Comparison of ENCODE assay signal across 24 cellular contexts in the genomic region with DNA sequence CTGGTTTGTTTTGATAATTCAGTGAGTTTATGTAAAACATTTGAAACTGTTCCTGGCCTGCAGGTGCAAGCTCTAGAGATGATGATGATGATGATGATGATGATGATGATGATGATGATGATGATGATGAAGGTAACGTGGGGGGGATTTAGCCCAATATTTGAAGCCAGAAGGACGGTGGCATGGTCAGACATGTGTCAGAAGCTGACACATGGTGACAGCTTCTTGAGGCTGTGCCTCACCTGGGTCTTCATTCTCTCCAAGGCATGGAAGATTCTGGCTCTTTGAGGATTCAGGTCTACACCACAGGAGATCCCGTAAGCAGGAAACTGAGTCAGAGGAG. TPM values are rescaled to one million over a fixed set of nuclear protein-coding genes. Genes with fewer than 3 reads are reported as not detected.
A peak's percentile ranks its signal among the peaks of the same experiment; 100 is the strongest.
DNase-seq lines count a peak whose midpoint lies in the region; TF ChIP-seq lines count a peak whose summit lies in the region.
"Had no signal": no experiment of that assay in that cellular context is flagged by ENCODE, and none has a peak within 500 bp of the region (broad histone marks: within the 10 kb centered on the region; RNA-seq: fewer than 3 reads in every experiment).

No MANE protein-coding gene starts in this region.

- peaks cover 20% of the 10 kb centered on the region; the same call in 1 of the 2 replicates for H3F3A ChIP-seq in PC-9 (ENCODE audit: insufficient read depth, low read depth)

- intact Hi-C loops in PC-9 (cut with micrococcal nuclease; ENCODE audit: unreplicated experiment) (no loop called here), tibial artery (cut with DNase I; ENCODE audit: low total_unique reads) (no loop called here)

- peaks cover 3% of the 10 kb centered on the region; the same call in 1 of the 2 replicates for H3K79me2 ChIP-seq in PC-9 (ENCODE audit: low read depth)

- H3K27me3 ChIP-seq in PC-9 (ENCODE audit: insufficient read depth, low read depth), result no peaks in the 10 kb centered on the region
- H3K27me3 ChIP-seq in tibial artery, result peaks cover 0 to 73% of the 10 kb centered on the region in 2 donors
- H3K27me3 ChIP-seq: BE2C, BLaER1 had no signal

- CTCF ChIA-PET in HEK293 (lab: Yijun Ruan, JAX), result interaction anchor here (0.7 to 5.7 kb wide), 7 partner anchors 7 to 574 kb away, joined by 3 to 52 read pairs (median 3); no protein-coding TSS in a partner anchor
- CTCF ChIA-PET in PC-9 (lab: Charles Lee), result interaction anchor here (0.6 kb wide), 1 partner anchor 120 kb away, joined by 5 read pairs; no protein-coding TSS in a partner anchor
- CTCF ChIA-PET in activated CD4-positive, alpha-beta T cell treated with anti-CD3 and anti-CD28 coated beads, Interleukin-2, amount 10 ng/mL, durations not matched to agents 7 days and 5 days (lab: Charles Lee), result no interaction called here

- no peaks in the 10 kb centered on the region for H3K9me2 ChIP-seq in PC-9 (ENCODE audit: insufficient read depth)

- BruUV-seq in PC-9 (replicated peaks; lab: Mats Ljungman, UMichigan), result TSS peak; percentile 42

- DNase-seq in PC-9 (no peak), glutamatergic neuron (no peak), tibial artery (no peak)
- no peak for DNase-seq in activated CD4-positive, alpha-beta T cell treated with anti-CD3 and anti-CD28 coated beads, Interleukin-2, amount 10 ng/mL, durations not matched to agents 7 days and 5 days
- DNase-seq: 8988T; ACHN; BE2C; C1 segment of cervical spinal cord; CD4-positive, alpha-beta memory T cell; CD4-positive, CD25-positive, alpha-beta regulatory T cell; CD8-positive, alpha-beta memory T cell; COR-L47; DMS 273 treated with DMSO at 0.1 percent for 48 hours; DMS153; DMS79; DND-41; GDM1 had no signal

- H3K4me2 ChIP-seq in PC-9, result peak overlapping the region; percentile 55; the same call in 1 of the 2 replicates
- H3K4me2 ChIP-seq: BLaER1 had no signal

- H3K27ac Mint-ChIP-seq in glutamatergic neuron (ENCODE audit: unreplicated experiment), result peak overlapping the region; percentile 14
- no peak overlapping the region for H3K27ac Mint-ChIP-seq in activated CD4-positive, alpha-beta T cell treated with anti-CD3 and anti-CD28 coated beads, Interleukin-2, amount 10 ng/mL, durations not matched to agents 7 days and 5 days
- H3K27ac Mint-ChIP-seq: CD14-positive monocyte; CD4-positive, alpha-beta memory T cell; CD4-positive, CD25-positive, alpha-beta regulatory T cell had no signal

- TF ChIP-seq CTCF in HEK293 (tag by site-specific recombination; IDR thresholded peaks at IDR 0.05), result no peak
- no peak for TF ChIP-seq CTCF in PC-9 (conservative IDR thresholded peaks at IDR 0.05)
- TF ChIP-seq CTCF in glutamatergic neuron (IDR thresholded peaks at IDR 0.05; ENCODE audit: partially characterized antibody, unreplicated experiment), result no peak
- TF ChIP-seq CTCF in tibial artery (IDR thresholded peaks at IDR 0.05), result no peak

- H2AFZ ChIP-seq in PC-9, result no peak overlapping the region

- H4K20me1 ChIP-seq in PC-9 (ENCODE audit: insufficient read depth), result no peaks in the 10 kb centered on the region
- H4K20me1 ChIP-seq: BLaER1 had no signal

- H3K4me1 ChIP-seq in HEK293 (ENCODE audit: control insufficient read depth, insufficient read depth, low read length) (0 out of 2 replicates have a peak, but pooled peaks cover 3% of the 10 kb centered on the region), PC-9 (replicated peaks; ENCODE audit: insufficient read depth) (peaks cover 35% of the 10 kb centered on the region), tibial artery (no peaks in the 10 kb centered on the region)
- H3K4me1 ChIP-seq: BE2C had no signal

- H3K27ac ChIP-seq in HEK293 (ENCODE audit: extremely low read depth, low read depth, low read length) (no peak overlapping the region), PC-9 (0 out of 2 replicates have a peak overlapping the region, but pooled peaks have one; percentile 27), tibial artery (no peak overlapping the region)
- H3K27ac ChIP-seq: BLaER1 had no signal

- H3K4me1 Mint-ChIP-seq in glutamatergic neuron (ENCODE audit: low read depth, unreplicated experiment), result peaks cover 24% of the 10 kb centered on the region
- H3K4me1 Mint-ChIP-seq in activated CD4-positive, alpha-beta T cell treated with anti-CD3 and anti-CD28 coated beads, Interleukin-2, amount 10 ng/mL, durations not matched to agents 7 days and 5 days, result no peaks in the 10 kb centered on the region
- H3K4me1 Mint-ChIP-seq: CD14-positive monocyte; CD4-positive, alpha-beta memory T cell; CD4-positive, CD25-positive, alpha-beta regulatory T cell; CD8-positive, alpha-beta memory T cell had no signal

- H3K36me3 Mint-ChIP-seq in glutamatergic neuron (ENCODE audit: unreplicated experiment), result no peaks in the 10 kb centered on the region
- H3K36me3 Mint-ChIP-seq in activated CD4-positive, alpha-beta T cell treated with anti-CD3 and anti-CD28 coated beads, Interleukin-2, amount 10 ng/mL, durations not matched to agents 7 days and 5 days (ENCODE audit: low read depth), result no peaks in the 10 kb centered on the region
- H3K36me3 Mint-ChIP-seq: CD14-positive monocyte; CD4-positive, alpha-beta memory T cell; CD4-positive, CD25-positive, alpha-beta regulatory T cell; CD8-positive, alpha-beta memory T cell had no signal

- H3K36me3 ChIP-seq in HEK293 (ENCODE audit: control insufficient read depth in 2 of 2, insufficient read depth in 1 of 2, low read length in 2 of 2) (no peaks in the 10 kb centered on the region), PC-9 (ENCODE audit: low read depth) (no peaks in the 10 kb centered on the region), tibial artery (no peaks in the 10 kb centered on the region)
- H3K36me3 ChIP-seq: BE2C, BLaER1 had no signal

- peaks cover 7% of the 10 kb centered on the region for H3K9me3 Mint-ChIP-seq in glutamatergic neuron (ENCODE audit: unreplicated experiment)
- H3K9me3 Mint-ChIP-seq in activated CD4-positive, alpha-beta T cell treated with anti-CD3 and anti-CD28 coated beads, Interleukin-2, amount 10 ng/mL, durations not matched to agents 7 days and 5 days, result no peaks in the 10 kb centered on the region
- H3K9me3 Mint-ChIP-seq: CD14-positive monocyte; CD8-positive, alpha-beta memory T cell had no signal

- POLR2A ChIA-PET in HEK293 (lab: Yijun Ruan, JAX) (interaction anchor here (0.6 kb wide), 1 partner anchor 372 kb away, joined by 3 read pairs; the partner anchor contains the start of gene HNRNPR), PC-9 (lab: Charles Lee; ENCODE audit: unreplicated experiment) (interaction anchor here (0.5 to 0.7 kb wide), 4 partner anchors 115 to 624 kb away, joined by 4 to 19 read pairs (median 6); no protein-coding TSS in a partner anchor)
- POLR2A ChIA-PET in activated CD4-positive, alpha-beta T cell treated with anti-CD3 and anti-CD28 coated beads, Interleukin-2, amount 10 ng/mL, durations not matched to agents 7 days and 5 days (lab: Charles Lee), result no interaction called here

- no peaks in the 10 kb centered on the region for H3K9me3 ChIP-seq in HEK293 (ENCODE audit: control insufficient read depth, insufficient read depth, low read depth, low read length)
- no peaks in the 10 kb centered on the region for H3K9me3 ChIP-seq in PC-9 (ENCODE audit: insufficient read depth, low read depth)
- H3K9me3 ChIP-seq in tibial artery, result peaks cover 0 to 2% (median 1%) of the 10 kb centered on the region in 3 donors
- H3K9me3 ChIP-seq: BE2C, BLaER1 had no signal

- H3K27me3 Mint-ChIP-seq in glutamatergic neuron (ENCODE audit: unreplicated experiment), result peaks cover 3% of the 10 kb centered on the region
- H3K27me3 Mint-ChIP-seq in activated CD4-positive, alpha-beta T cell treated with anti-CD3 and anti-CD28 coated beads, Interleukin-2, amount 10 ng/mL, durations not matched to agents 7 days and 5 days, result peaks cover 49% of the 10 kb centered on the region

- H3K4me3 Mint-ChIP-seq in glutamatergic neuron (ENCODE audit: unreplicated experiment), result peak overlapping the region; percentile 2
- no peak overlapping the region for H3K4me3 Mint-ChIP-seq in activated CD4-positive, alpha-beta T cell treated with anti-CD3 and anti-CD28 coated beads, Interleukin-2, amount 10 ng/mL, durations not matched to agents 7 days and 5 days
- H3K4me3 Mint-ChIP-seq: CD14-positive monocyte; CD4-positive, alpha-beta memory T cell; CD4-positive, CD25-positive, alpha-beta regulatory T cell; CD8-positive, alpha-beta memory T cell had no signal

- H3K4me3 ChIP-seq in HEK293 (ENCODE audit: low read depth, low read length) (no peak overlapping the region), PC-9 (no peak overlapping the region), tibial artery (no peak overlapping the region)
- H3K4me3 ChIP-seq: BLaER1, GM12878 had no signal

TF ChIP-seq in HEK293, 187 proteins besides CTCF, POLR2A, EP300 and RAD21 (continues in another document):
- peak; percentile 97 for TF ChIP-seq ZNF513 (tag by site-specific recombination; IDR thresholded peaks at IDR 0.05)

RNA-seq across cellular contexts. Expression of gene LACTBL1, which starts 0.6 kb away (rescaled TPM):
- total RNA-seq in PC-9 (2021), result 0.28 and 0.60 TPM in 2 replicates
- total RNA-seq in glutamatergic neuron (ENCODE audit: unreplicated experiment), result not detected
- total RNA-seq in activated CD4-positive, alpha-beta T cell treated with anti-CD3 and anti-CD28 coated beads, Interleukin-2, amount 10 ng/mL, durations not matched to agents 7 days and 5 days, result not detected
- total RNA-seq: CD4-positive, alpha-beta memory T cell; CD4-positive, CD25-positive, alpha-beta regulatory T cell; CD8-positive, alpha-beta memory T cell; Daoy; G401; GM12878 had no signal

RNA-seq across cellular contexts. Expression of gene TEX46, which starts 43.6 kb away (rescaled TPM):
- total RNA-seq in PC-9 (2021) (not detected in 2 replicates), glutamatergic neuron (ENCODE audit: unreplicated experiment) (not detected)
- not detected for total RNA-seq in activated CD4-positive, alpha-beta T cell treated with anti-CD3 and anti-CD28 coated beads, Interleukin-2, amount 10 ng/mL, durations not matched to agents 7 days and 5 days
- total RNA-seq: A673; CD4-positive, CD25-positive, alpha-beta regulatory T cell; CD8-positive, alpha-beta memory T cell; Daoy; G401; GM12878 had no signal

RNA-seq across cellular contexts. Expression of gene KDM1A, which starts 47.2 kb away (rescaled TPM):
- total RNA-seq in PC-9 (2021) (185 and 213 TPM in 2 replicates), glutamatergic neuron (ENCODE audit: unreplicated experiment) (301 TPM)
- 10 to 100 TPM; 54.9 to 55.0 TPM for total RNA-seq in activated CD4-positive, alpha-beta T cell treated with anti-CD3 and anti-CD28 coated beads, Interleukin-2, amount 10 ng/mL, durations not matched to agents 7 days and 5 days
